In the genomic region with DNA sequence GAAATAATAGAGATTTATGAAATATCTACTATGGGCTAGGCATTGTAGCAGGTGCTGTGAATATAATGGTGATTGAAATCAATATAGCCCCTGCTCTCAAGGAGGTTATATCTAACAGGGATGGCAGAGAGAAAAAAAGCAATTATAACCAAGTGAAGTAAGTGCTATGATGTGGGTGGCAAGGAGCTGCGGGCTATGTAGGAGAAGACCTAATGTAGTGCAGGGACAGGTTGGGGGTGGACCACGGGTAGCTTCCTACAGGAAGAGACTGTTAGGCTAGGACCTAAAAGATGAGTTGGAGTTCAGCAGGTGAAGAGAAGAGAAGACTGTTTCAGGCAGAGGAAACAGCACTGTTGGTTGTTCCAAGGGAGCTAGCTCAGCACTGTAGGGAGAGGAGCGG, we compare ENCODE assay signal across 16 cellular contexts.
DNase-seq lines count a peak whose midpoint lies in the region; ATAC-seq and TF ChIP-seq lines count a peak whose summit lies in the region.
"Had no signal": no experiment of that assay in that cellular context is flagged by ENCODE, and none has a peak within 500 bp of the region (broad histone marks: within the 10 kb centered on the region; RNA-seq: fewer than 3 reads in every experiment).

No MANE protein-coding gene starts in this region.

- intact Hi-C loops in HCT116 (cut with micrococcal nuclease): no loop called here
- intact Hi-C loops in esophagus muscularis mucosa (cut with DNase I): no loop called here

- no peak for DNase-seq in HCT116 (ENCODE audit: low read depth, low spot score)
- no peak for DNase-seq in hepatocyte (ENCODE audit: low spot score)
- no peak for DNase-seq in osteoblast (ENCODE audit: insufficient read length, low spot score, missing footprints)
- DNase-seq in esophagus muscularis mucosa (ENCODE audit: extremely low spot score): no peak
- DNase-seq in foreskin fibroblast: no peak
- DNase-seq: CD4-positive, alpha-beta memory T cell; DMS 273 treated with DMSO at 0.1 percent for 48 hours; DMS53; GDM1; HFFc6; KG1 had no signal

- H3K9me3 ChIP-seq in HCT116 (ENCODE audit: control insufficient read depth in 1 of 2, insufficient read depth in 1 of 2, low read depth in 1 of 2, low read length in 2 of 2): no peaks in the 10 kb centered on the region
- H3K9me3 ChIP-seq in KOPT-K1 (ENCODE audit: insufficient read depth, low read length, poor library complexity, severe bottlenecking): no peaks in the 10 kb centered on the region
- H3K9me3 ChIP-seq in hepatocyte (ENCODE audit: low read depth): no peaks in the 10 kb centered on the region
- no peaks in the 10 kb centered on the region for H3K9me3 ChIP-seq in osteoblast (ENCODE audit: low read depth, low read length)
- no peaks in the 10 kb centered on the region for H3K9me3 ChIP-seq in esophagus muscularis mucosa
- H3K9me3 ChIP-seq: BLaER1, HAP-1 had no signal

- H3K27ac ChIP-seq in HCT116 (ENCODE audit: low read depth, low read length) (no peak overlapping the region), KOPT-K1 (ENCODE audit: low read depth, low read length, poor library complexity, severe bottlenecking) (peak overlapping the region; percentile 35), hepatocyte (peak overlapping the region; percentile 49), osteoblast (ENCODE audit: low read depth, low read length) (no peak overlapping the region), esophagus muscularis mucosa (replicated peaks in 1 of 4) (no peak overlapping the region)
- H3K27ac ChIP-seq: BLaER1 had no signal

- RAD21 ChIA-PET in HCT116 (lab: Charles Lee; ENCODE audit: low non-redundant PET in 1 of 2, low total read pairs in 2 of 2, uncharacterized antibody in 2 of 2, unreplicated experiment in 2 of 2): no interaction called here

- H3K4me2 ChIP-seq in HCT116 (ENCODE audit: low read length) (0 out of 2 replicates have a peak overlapping the region, but pooled peaks have one; percentile 3), hepatocyte (no peak overlapping the region), osteoblast (ENCODE audit: insufficient read depth, low read length) (peak overlapping the region; percentile 49)
- H3K4me2 ChIP-seq: BLaER1 had no signal

- no peak for TF ChIP-seq POLR2A in HCT116 (IDR thresholded peaks at IDR 0.05; ENCODE audit: borderline replicate concordance, extremely low read depth, insufficient read depth, insufficient read length)
- TF ChIP-seq POLR2A in esophagus muscularis mucosa (IDR thresholded peaks at IDR 0.05; ENCODE audit: low read depth): no peak

- H4K20me1 ChIP-seq in HCT116 (ENCODE audit: insufficient read depth) (no peaks in the 10 kb centered on the region), hepatocyte (ENCODE audit: insufficient read depth, poor library complexity, severe bottlenecking) (no peaks in the 10 kb centered on the region), osteoblast (ENCODE audit: insufficient read depth, low read length) (no peaks in the 10 kb centered on the region)
- H4K20me1 ChIP-seq: BLaER1 had no signal

- BruUV-seq in HCT116 (replicated peaks; lab: Mats Ljungman, UMichigan): no TSS peak

- H3K36me3 ChIP-seq in HCT116 (ENCODE audit: control insufficient read depth in 1 of 2, insufficient read depth in 2 of 2, low read length in 2 of 2) (no peaks in the 10 kb centered on the region), KOPT-K1 (ENCODE audit: insufficient read depth, low read length) (no peaks in the 10 kb centered on the region), hepatocyte (replicated peaks; ENCODE audit: insufficient read depth, low read depth) (no peaks in the 10 kb centered on the region), osteoblast (ENCODE audit: insufficient read depth, low read length) (no peaks in the 10 kb centered on the region), esophagus muscularis mucosa (no peaks in the 10 kb centered on the region)
- H3K36me3 ChIP-seq: BLaER1, HAP-1 had no signal

- H3K4me1 ChIP-seq in HCT116 (ENCODE audit: control insufficient read depth in 1 of 2, insufficient read depth in 2 of 2, low read length in 2 of 2): peaks cover 5 to 23% of the 10 kb centered on the region in 2 experiments; a peak in 2 of 4 replicates
- H3K4me1 ChIP-seq in hepatocyte (ENCODE audit: insufficient read depth): peaks cover 11% of the 10 kb centered on the region
- peaks cover 15% of the 10 kb centered on the region for H3K4me1 ChIP-seq in osteoblast (ENCODE audit: insufficient read depth, low read length)
- H3K4me1 ChIP-seq in esophagus muscularis mucosa: no peaks in the 10 kb centered on the region
- H3K4me1 ChIP-seq: BLaER1 had no signal

- no peak for TF ChIP-seq RAD21 in HCT116 (IDR thresholded peaks at IDR 0.05; ENCODE audit: low read depth)

- no peak for TF ChIP-seq EP300 in esophagus muscularis mucosa (IDR thresholded peaks at IDR 0.05)

- CTCF ChIA-PET in HCT116 (lab: Charles Lee): no interaction called here

- H2AFZ ChIP-seq in HCT116 (ENCODE audit: low read depth, low read length, poor library complexity, severe bottlenecking): no peak overlapping the region
- H2AFZ ChIP-seq in hepatocyte: no peak overlapping the region
- peak overlapping the region; percentile 54 for H2AFZ ChIP-seq in osteoblast (ENCODE audit: low read length)

- H3K27me3 ChIP-seq in HCT116 (ENCODE audit: insufficient read depth, low read length) (no peaks in the 10 kb centered on the region), hepatocyte (no peaks in the 10 kb centered on the region), osteoblast (ENCODE audit: insufficient read depth, low read length) (no peaks in the 10 kb centered on the region), esophagus muscularis mucosa (no peaks in the 10 kb centered on the region)
- H3K27me3 ChIP-seq: BLaER1 had no signal

- ATAC-seq in HCT116: no peak
- ATAC-seq in GM21529 (IDR thresholded peaks at IDR 0.05; ENCODE audit: unreplicated experiment): no peak
- no peak for ATAC-seq in GM18519 (IDR thresholded peaks at IDR 0.05; ENCODE audit: low FRiP score, unreplicated experiment)

- POLR2A ChIA-PET in HCT116 (lab: Charles Lee): no interaction called here

- no peak for TF ChIP-seq CTCF in HCT116 (IDR thresholded peaks at IDR 0.05 in 2 of 3, conservative IDR thresholded peaks at IDR 0.05 in 1 of 3; ENCODE audit: borderline replicate concordance in 1 of 3, insufficient read depth in 1 of 3, low read depth in 2 of 3, low read length in 2 of 3)
- no peak for TF ChIP-seq CTCF in hepatocyte (IDR thresholded peaks at IDR 0.05; ENCODE audit: poor library complexity)
- no peak for TF ChIP-seq CTCF in osteoblast (IDR thresholded peaks at IDR 0.05; ENCODE audit: extremely low read depth, low read depth, low read length)
- no peak for TF ChIP-seq CTCF in esophagus muscularis mucosa (IDR thresholded peaks at IDR 0.05)
- no peak for TF ChIP-seq CTCF in foreskin fibroblast (IDR thresholded peaks at IDR 0.05; ENCODE audit: low read depth, low read length)

- no peaks in the 10 kb centered on the region for H3K79me2 ChIP-seq in HCT116 (ENCODE audit: insufficient read depth, low read length)
- H3K79me2 ChIP-seq in hepatocyte: no peaks in the 10 kb centered on the region
- no peaks in the 10 kb centered on the region for H3K79me2 ChIP-seq in osteoblast (ENCODE audit: insufficient read depth, low read length)

- WGBS in hepatocyte (ENCODE audit: low lambda C conversion rate, missing lambda C conversion rate): 94% methylated on average over 3 of the region's 3 CpGs
- 90% methylated on average over 3 of the region's 3 CpGs for WGBS in esophagus muscularis mucosa

- H3K9ac ChIP-seq in HCT116 (ENCODE audit: low read length): no peak overlapping the region
- H3K9ac ChIP-seq: BLaER1 had no signal

- no peaks in the 10 kb centered on the region for H3K9me2 ChIP-seq in HCT116 (ENCODE audit: insufficient read depth)
- H3K9me2 ChIP-seq in hepatocyte (replicated peaks; ENCODE audit: insufficient read depth): no peaks in the 10 kb centered on the region

- H3K4me3 ChIP-seq in HCT116 (replicated peaks in 1 of 2; ENCODE audit: low read depth in 1 of 2, low read length in 2 of 2): no peak overlapping the region
- no peak overlapping the region for H3K4me3 ChIP-seq in hepatocyte
- no peak overlapping the region for H3K4me3 ChIP-seq in osteoblast (ENCODE audit: insufficient read depth, low read length)
- H3K4me3 ChIP-seq in esophagus muscularis mucosa: no peak overlapping the region
- H3K4me3 ChIP-seq in foreskin fibroblast (ENCODE audit: low read depth in 1 of 2, low read length in 2 of 2): no peak overlapping the region
- H3K4me3 ChIP-seq: BLaER1, HAP-1 had no signal

TF ChIP-seq in HCT116, 20 proteins besides CTCF, POLR2A, EP300 and RAD21 (continues in another document):
- TF ChIP-seq, protein P1, sequence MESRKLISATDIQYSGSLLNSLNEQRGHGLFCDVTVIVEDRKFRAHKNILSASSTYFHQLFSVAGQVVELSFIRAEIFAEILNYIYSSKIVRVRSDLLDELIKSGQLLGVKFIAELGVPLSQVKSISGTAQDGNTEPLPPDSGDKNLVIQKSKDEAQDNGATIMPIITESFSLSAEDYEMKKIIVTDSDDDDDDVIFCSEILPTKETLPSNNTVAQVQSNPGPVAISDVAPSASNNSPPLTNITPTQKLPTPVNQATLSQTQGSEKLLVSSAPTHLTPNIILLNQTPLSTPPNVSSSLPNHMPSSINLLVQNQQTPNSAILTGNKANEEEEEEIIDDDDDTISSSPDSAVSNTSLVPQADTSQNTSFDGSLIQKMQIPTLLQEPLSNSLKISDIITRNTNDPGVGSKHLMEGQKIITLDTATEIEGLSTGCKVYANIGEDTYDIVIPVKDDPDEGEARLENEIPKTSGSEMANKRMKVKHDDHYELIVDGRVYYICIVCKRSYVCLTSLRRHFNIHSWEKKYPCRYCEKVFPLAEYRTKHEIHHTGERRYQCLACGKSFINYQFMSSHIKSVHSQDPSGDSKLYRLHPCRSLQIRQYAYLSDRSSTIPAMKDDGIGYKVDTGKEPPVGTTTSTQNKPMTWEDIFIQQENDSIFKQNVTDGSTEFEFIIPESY (IDR thresholded peaks at IDR 0.05; ENCODE audit: extremely low read depth, insufficient replicate concordance, low read length): no peak
- no peak for TF ChIP-seq FOSL1 (IDR thresholded peaks at IDR 0.05; ENCODE audit: low read depth)
- no peak for TF ChIP-seq CEBPB (IDR thresholded peaks at IDR 0.05; ENCODE audit: low read depth)
- no peak for TF ChIP-seq SRF (IDR thresholded peaks at IDR 0.05; ENCODE audit: low read depth)
- no peak for TF ChIP-seq EZH2 (IDR thresholded peaks at IDR 0.05)
- TF ChIP-seq ZNF274 (IDR thresholded peaks at IDR 0.05; ENCODE audit: low read depth, low read length): no peak
- no peak for TF ChIP-seq POLR2AphosphoS5 (IDR thresholded peaks at IDR 0.05; ENCODE audit: low read depth, low read length)
- TF ChIP-seq SIN3A (IDR thresholded peaks at IDR 0.05; ENCODE audit: low read depth): no peak
- TF ChIP-seq CBX3 (IDR thresholded peaks at IDR 0.05; ENCODE audit: low read depth): no peak
- TF ChIP-seq EZH2phosphoT487 (IDR thresholded peaks at IDR 0.05; ENCODE audit: borderline replicate concordance): no peak
- no peak for TF ChIP-seq ELF1 (IDR thresholded peaks at IDR 0.05; ENCODE audit: borderline replicate concordance, low read depth)
- no peak for TF ChIP-seq MAX (IDR thresholded peaks at IDR 0.05)

Comparison
In these comparisons a context has a peak if more than half of its experiments do, and no peak if none do; other contexts are left out.
1. H3K27ac ChIP-seq: peak in KOPT-K1 (single experiment) and hepatocyte (single experiment); none in HCT116 (single experiment), osteoblast (single experiment) and esophagus muscularis mucosa (0 of 4).